In the genomic region with DNA sequence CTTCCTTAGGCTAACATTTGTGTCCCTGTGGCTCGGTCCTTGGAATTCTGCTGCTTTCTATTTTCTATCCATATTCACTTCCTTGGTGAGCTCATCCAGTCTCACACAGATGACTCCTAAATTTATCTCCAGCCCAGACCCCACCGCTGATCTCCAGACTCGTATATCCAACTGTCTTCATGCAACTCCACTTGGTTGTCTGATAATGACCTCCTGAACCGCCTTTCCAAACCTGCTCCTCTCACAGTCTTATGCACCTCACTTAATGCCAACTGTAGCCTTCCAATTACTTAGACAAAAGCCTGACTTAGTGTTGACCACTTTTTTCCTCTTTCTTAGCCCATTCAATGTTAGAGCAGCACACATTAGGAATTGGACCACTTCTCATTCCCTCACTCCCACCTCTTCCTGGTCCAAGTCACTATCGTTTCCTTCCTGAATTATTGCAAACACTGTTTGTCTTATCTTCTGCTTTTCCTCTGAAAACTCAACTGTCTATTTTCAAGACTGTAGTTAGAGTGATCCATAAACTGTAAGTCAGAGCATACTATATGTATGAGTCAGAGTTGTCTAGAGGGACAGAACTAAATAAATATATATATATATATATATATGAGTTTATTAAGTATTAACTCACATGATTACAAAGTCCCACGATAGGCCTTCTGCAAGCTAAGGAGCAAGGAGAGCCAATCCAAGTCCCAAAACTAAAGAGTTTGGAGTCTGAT, we compare ENCODE assay signal across 11 cellular contexts.
"Had no signal": no experiment of that assay in that cellular context is flagged by ENCODE, and none has a peak within 500 bp of the region (broad histone marks: within the 10 kb centered on the region; RNA-seq: fewer than 3 reads in every experiment).

No MANE protein-coding gene starts in this region.

- H3K36me3 ChIP-seq: adrenal gland, heart right ventricle, neutrophil, right atrium auricular region had no signal

- FAIRE-seq: frontal cortex, keratinocyte had no signal

- H3K9me3 ChIP-seq: adrenal gland, heart right ventricle, neutrophil, right atrium auricular region had no signal

- H3K27ac ChIP-seq: adrenal gland, neutrophil had no signal

- H3K27me3 ChIP-seq: adrenal gland, heart right ventricle, neutrophil, right atrium auricular region had no signal

- H3K4me1 ChIP-seq: right atrium auricular region had no signal

- DNase-seq: activated CD4-positive, alpha-beta T cell treated with anti-CD3 and anti-CD28 coated beads, Interleukin-2, amount 10 ng/mL, durations not matched to agents 24 days and 14 days; activated CD8-positive, alpha-beta memory T cell treated with anti-CD3 and anti-CD28 coated beads for 24 hours; activated naive CD4-positive, alpha-beta T cell treated with anti-CD3 and anti-CD28 coated beads, Interleukin-2, amount 10 ng/mL, durations not matched to agents 7 days and 5 days; adrenal gland; stimulated activated CD4-positive, alpha-beta T cell treated with anti-CD3 and anti-CD28 coated beads, Interleukin-1b, Interleukin-23, amount 100 ng/mL, for 48 hours; trophoblast cell had no signal

- H3K4me3 ChIP-seq: adrenal gland, right atrium auricular region had no signal
